8 cellular contexts compared by ENCODE assay signal in the genomic region with DNA sequence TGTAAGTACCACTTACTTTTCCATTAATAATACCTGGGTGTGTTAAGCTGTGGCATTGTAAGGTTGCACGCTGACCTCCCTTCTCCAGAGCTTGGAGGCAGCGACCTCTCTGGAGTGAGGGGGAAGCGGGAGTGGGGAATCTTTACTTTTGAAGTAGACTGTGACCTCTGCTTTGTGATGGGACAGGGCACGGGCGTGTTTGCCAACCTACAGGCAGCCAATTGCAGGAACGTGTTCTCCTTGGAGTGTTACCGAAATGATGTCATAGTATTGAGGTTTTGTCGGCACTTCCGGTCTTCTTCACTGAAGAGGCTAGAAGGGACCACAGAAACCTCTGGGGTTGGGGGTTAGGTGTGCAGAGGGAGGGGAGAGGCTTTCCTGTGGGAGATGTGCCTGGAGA. TPM values are rescaled to one million over a fixed set of nuclear protein-coding genes. Genes with fewer than 3 reads are reported as not detected.
A peak's percentile ranks its signal among the peaks of the same experiment; 100 is the strongest.
DNase-seq lines count a peak whose midpoint lies in the region; ATAC-seq, FAIRE-seq and TF ChIP-seq lines count a peak whose summit lies in the region.

No MANE protein-coding gene starts in this region.

- H3K9me1 ChIP-seq in K562 (ENCODE audit: control insufficient read depth, insufficient read depth, low read length): no peaks in the 10 kb centered on the region

- WGBS in K562 (ENCODE audit: insufficient coverage, low coverage, missing lambda C conversion rate): 19% methylated on average over 9 of the region's 9 CpGs
- WGBS in thymus: 30% methylated on average over 9 of the region's 9 CpGs

- H3K4me1 ChIP-seq in ACC112 (ENCODE audit: control insufficient read depth, insufficient read depth, low read length, unreplicated experiment) (peaks cover 37% of the 10 kb centered on the region), HUES48 (ENCODE audit: control insufficient read depth, insufficient read depth, low read length) (peaks cover 11% of the 10 kb centered on the region), K562 (replicated peaks in 1 of 2; ENCODE audit: control insufficient read depth in 2 of 2, insufficient read depth in 2 of 2, low read length in 2 of 2) (peaks cover 4 to 25% of the 10 kb centered on the region in 2 experiments; a peak in 4 of 5 replicates), thymus (ENCODE audit: control insufficient read depth, insufficient read depth, low read length) (peaks cover 13% of the 10 kb centered on the region)

- no TSS peak for BruUV-seq in K562 (replicated peaks; lab: Mats Ljungman, UMichigan)

- H3K79me2 ChIP-seq in ACC112 (ENCODE audit: control insufficient read depth, insufficient read depth, low read length, unreplicated experiment) (peaks cover 26% of the 10 kb centered on the region), K562 (ENCODE audit: control insufficient read depth, insufficient read depth, low read length) (peaks cover 7% of the 10 kb centered on the region; the same call in 1 of the 3 replicates)

- no peak for ATAC-seq in K562

- H3K4me2 ChIP-seq in K562 (ENCODE audit: insufficient read depth, low read length): peak overlapping the region; percentile 93; the same call in 1 of the 2 replicates

- TF ChIP-seq EP300 in K562 (IDR thresholded peaks at IDR 0.05; ENCODE audit: low read length): no peak

- peak in 1 of 4 experiments; percentile 4 for DNase-seq in K562 (ENCODE audit: extremely low read depth in 1 of 4, low spot score in 3 of 4)
- no peak for DNase-seq in stimulated activated CD8-positive, alpha-beta memory T cell treated with anti-CD3 and anti-CD28 coated beads, Interleukin-4, amount 100 ng/mL, for 48 hours
- no peak for DNase-seq in NCI-H1930 (lab: John Stamatoyannopoulos, UW)
- DNase-seq in HUDEP-2 (lab: John Stamatoyannopoulos, UW; ENCODE audit: unreplicated experiment in 76 of 76): no peak

- H3K9ac ChIP-seq in HUES48 (ENCODE audit: low read depth, low read length) (no peak overlapping the region), K562 (ENCODE audit: insufficient read depth in 1 of 2, low read depth in 2 of 2, low read length in 2 of 2) (no peak overlapping the region)

- intact Hi-C loops in K562 (cut with micrococcal nuclease): no loop called here

- no peak for TF ChIP-seq POLR2A in K562 (conservative IDR thresholded peaks at IDR 0.05)

- H3K27me3 ChIP-seq in ACC112 (ENCODE audit: insufficient read depth, low read length) (no peaks in the 10 kb centered on the region), HUES48 (ENCODE audit: control insufficient read depth, insufficient read depth, low read length) (peaks cover 24% of the 10 kb centered on the region), K562 (ENCODE audit: control insufficient read depth in 2 of 2, insufficient read depth in 2 of 2, low read length in 2 of 2) (peaks cover 16 to 17% of the 10 kb centered on the region in 2 experiments), layer of hippocampus (ENCODE audit: control insufficient read depth, insufficient read depth, low read length) (no peaks in the 10 kb centered on the region), thymus (ENCODE audit: control insufficient read depth, insufficient read depth) (peaks cover 14% of the 10 kb centered on the region)

- H2AFZ ChIP-seq in ACC112 (ENCODE audit: low read length, unreplicated experiment) (no peak overlapping the region), K562 (ENCODE audit: low read depth, low read length) (no peak overlapping the region; the same call in 1 of the 2 replicates)

- H3K27ac ChIP-seq in ACC112 (ENCODE audit: low read depth, low read length) (no peak overlapping the region), HUES48 (ENCODE audit: low read depth, low read length) (no peak overlapping the region), K562 (ENCODE audit: extremely low read depth, low read depth, low read length) (no peak overlapping the region), layer of hippocampus (ENCODE audit: low read depth, low read length) (peak overlapping the region; percentile 35), thymus (ENCODE audit: low read depth) (no peak overlapping the region)

- no peaks in the 10 kb centered on the region for H4K20me1 ChIP-seq in K562 (replicated peaks; ENCODE audit: control insufficient read depth, insufficient read depth, low read length)

- POLR2A ChIA-PET in K562 (lab: Yijun Ruan, JAX): interaction anchor here (0.7 kb wide), 1 partner anchor 36 kb away, joined by 4 read pairs; no protein-coding TSS in a partner anchor

- H3K9me3 ChIP-seq in HUES48 (ENCODE audit: control insufficient read depth, insufficient read depth, low read length) (no peaks in the 10 kb centered on the region), K562 (replicated peaks; ENCODE audit: control insufficient read depth, insufficient read depth, low read depth, low read length) (no peaks in the 10 kb centered on the region), thymus (ENCODE audit: control insufficient read depth) (no peaks in the 10 kb centered on the region)

- H3K4me3 ChIP-seq in ACC112 (ENCODE audit: low read depth, low read length) (peak overlapping the region; percentile 90), HUES48 (ENCODE audit: low read depth, low read length) (peak overlapping the region; percentile 99), K562 (no peak overlapping the region), thymus (ENCODE audit: low read length) (peak overlapping the region; percentile 73)

- CTCF ChIA-PET in K562 (lab: Yijun Ruan, JAX; ENCODE audit: low intra/inter-chr PET ratio): no interaction called here

- 0 out of 2 replicates have a peak, but pooled peaks cover 2% of the 10 kb centered on the region for H3K36me3 ChIP-seq in ACC112 (ENCODE audit: insufficient read depth, low read length)
- H3K36me3 ChIP-seq in HUES48 (ENCODE audit: control insufficient read depth, insufficient read depth, low read length): no peaks in the 10 kb centered on the region
- H3K36me3 ChIP-seq in K562 (ENCODE audit: control insufficient read depth, insufficient read depth, low read length): no peaks in the 10 kb centered on the region
- no peaks in the 10 kb centered on the region for H3K36me3 ChIP-seq in thymus (ENCODE audit: control insufficient read depth, insufficient read depth)

- no peak for TF ChIP-seq RAD21 in K562 (CRISPR knock-in tag; conservative IDR thresholded peaks at IDR 0.05 in 1 of 2, IDR thresholded peaks at IDR 0.05 in 1 of 2)

- in situ Hi-C loops in K562 (cut with MboI): no loop called here

- no peak for TF ChIP-seq CTCF in K562 (IDR thresholded peaks at IDR 0.05 in 2 of 3, conservative IDR thresholded peaks at IDR 0.05 in 1 of 3; ENCODE audit: insufficient read depth in 2 of 3, low read depth in 1 of 3, low read length in 3 of 3)

- no peak for FAIRE-seq in K562 (lab: Jason Lieb, UNC)

TF ChIP-seq in K562, 482 proteins besides CTCF, POLR2A, EP300 and RAD21:
- TF ChIP-seq ATF7 (IDR thresholded peaks at IDR 0.05) (peak; percentile 14; the same call in 1 of the 2 replicates), FIP1L1 (IDR thresholded peaks at IDR 0.05; ENCODE audit: low read depth, low read length, poor library complexity, severe bottlenecking) (no peak)

RNA-seq across cellular contexts. Expression of a gene that starts 2.1 kb away (rescaled TPM):
- total RNA-seq in K562 (2011; cell fraction: chromatin; rRNA removed; ENCODE audit: low replicate concordance): 1.00 and 2.6 TPM in 2 replicates
- total RNA-seq in K562 (2011; cell fraction: nucleolus; rRNA removed): 0.33 and 0.53 TPM in 2 replicates
- 0.53 and 1.1 TPM in 2 replicates for total RNA-seq in K562 (2011; cell fraction: nucleoplasm; rRNA removed)
- total RNA-seq in K562 (2014; rRNA removed) (0.14 and 1.9 TPM in 2 replicates), K562 (2014; rRNA removed; fragmentation: Illumina TruSeq; extraction: Trizol) (0.22 and 0.45 TPM in 2 replicates), K562 (2015; rRNA removed; fragmentation: Illumina TruSeq; extraction: Trizol) (0.30 and 0.62 TPM in 2 replicates), K562 (2021) (0.44 and 0.58 TPM in 2 replicates)
- polyA plus RNA-seq in K562 (2011; rRNA removed) (0.15 and 0.27 TPM in 2 replicates), K562 (2014; fragmentation: Illumina TruSeq; extraction: Trizol) (0.15 and 0.49 TPM in 2 replicates), K562 (2014; fragmentation: Nextera tagmentation; extraction: Ambion mirVana) (under 1 TPM; 0.03 to 0.10 TPM), K562 (2014; rRNA removed) (0.12 and 0.22 TPM in 2 replicates), thymus (2.4 TPM)
- polyA plus RNA-seq in K562 (2011; cell fraction: cytosol; rRNA removed): 0.25 and 0.42 TPM in 2 replicates
- 0.29 and 0.40 TPM in 2 replicates for polyA plus RNA-seq in K562 (2011; cell fraction: nucleus; rRNA removed)
- 0.69 and 1.3 TPM in 2 replicates for polyA plus RNA-seq in K562 (2012)
- polyA minus RNA-seq in K562 (2011; rRNA and poly(A)+ RNA removed): 0.60 and 0.84 TPM in 2 replicates
- 0.57 and 0.64 TPM in 2 replicates for polyA minus RNA-seq in K562 (2011; cell fraction: cytosol; rRNA and poly(A)+ RNA removed)
- 1.3 and 1.5 TPM in 2 replicates for polyA minus RNA-seq in K562 (2011; cell fraction: nucleus; rRNA and poly(A)+ RNA removed)
